Comparison of ENCODE assay signal across 21 cellular contexts in the genomic region with DNA sequence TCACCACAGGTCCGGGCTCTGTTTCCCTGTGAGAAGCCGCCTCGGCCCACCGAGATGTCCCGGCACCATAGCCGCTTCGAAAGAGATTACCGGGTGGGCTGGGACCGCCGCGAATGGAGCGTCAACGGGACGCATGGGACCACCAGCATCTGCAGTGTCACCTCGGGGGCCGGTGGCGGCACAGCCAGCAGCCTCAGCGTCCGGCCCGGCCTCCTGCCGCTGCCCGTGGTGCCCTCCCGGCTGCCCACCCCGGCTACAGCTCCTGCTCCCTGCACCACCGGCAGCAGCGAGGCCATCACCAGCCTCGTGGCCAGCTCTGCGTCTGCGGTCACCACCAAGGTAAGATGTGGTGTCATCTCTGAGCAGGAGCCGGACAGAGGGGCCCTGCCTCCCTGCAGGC.
"Had no signal": no experiment of that assay in that cellular context is flagged by ENCODE, and none has a peak within 500 bp of the region (broad histone marks: within the 10 kb centered on the region; RNA-seq: fewer than 3 reads in every experiment).

No MANE protein-coding gene starts in this region.

- H3K9me3 ChIP-seq: colonic mucosa, esophagus squamous epithelium, lower lobe of right lung, pancreas, right atrium auricular region, spleen, testis had no signal

- H3K4me1 ChIP-seq: colonic mucosa, pancreas had no signal

- DNase-seq: colonic mucosa; effector CD8-positive, alpha-beta T cell; endodermal cell; esophagus squamous epithelium; foreskin melanocyte; head of caudate nucleus; left ventricle myocardium superior; lower lobe of right lung; naive thymus-derived CD8-positive, alpha-beta T cell; nephron progenitor cell; occipital lobe; spleen; stimulated activated CD4-positive, alpha-beta T cell treated with anti-CD3 and anti-CD28 coated beads, Interleukin-4, amount 100 ng/mL, for 4 hours; stimulated activated naive CD8-positive, alpha-beta T cell treated with anti-CD3 and anti-CD28 coated beads, Interleukin-15, Interleukin-2, amounts not matched to agents 100 U/mL and 50 U/mL, for 24 hours; substantia nigra; testis had no signal

- ATAC-seq: left ventricle myocardium superior; lower lobe of right lung; naive thymus-derived CD8-positive, alpha-beta T cell; pancreas; stimulated activated memory B cell treated with anti-CD40 and anti-IgM and Interleukin-4, amounts not matched to agents 10 μg/mL and 1 μg/mL and 100 μg/mL, for 72 hours; stimulated activated naive CD8-positive, alpha-beta T cell treated with anti-CD3 and anti-CD28 coated beads, Interleukin-15, Interleukin-2, amounts not matched to agents 100 U/mL and 50 U/mL, for 24 hours had no signal

- H3K4me3 ChIP-seq: colonic mucosa, esophagus squamous epithelium, lower lobe of right lung, pancreas, right atrium auricular region, skin epidermis, spleen, testis had no signal

- H3K27ac ChIP-seq: colonic mucosa, epithelial cell of prostate, pancreas, spleen, testis had no signal

- H3K36me3 ChIP-seq: colonic mucosa, lower lobe of right lung, pancreas, right atrium auricular region had no signal

- H3K27me3 ChIP-seq: colonic mucosa, esophagus squamous epithelium, pancreas, right atrium auricular region, spleen, testis had no signal
